ENCODE assay signal across 33 cellular contexts in genomic region chr20:2794202-2794748, GRCh38. TPM values are rescaled to one million over a fixed set of nuclear protein-coding genes. Genes with fewer than 3 reads are reported as not detected.
"Had no signal": no experiment of that assay in that cellular context is flagged by ENCODE, and none has a peak within 500 bp of the region (broad histone marks: within the 10 kb centered on the region; RNA-seq: fewer than 3 reads in every experiment).

No MANE protein-coding gene starts in this region.

- ATAC-seq: activated CD8-positive, alpha-beta T cell treated with anti-CD3 and anti-CD28 coated beads for 36 hours; activated naive CD4-positive, alpha-beta T cell treated with anti-CD3 and anti-CD28 coated beads, Interleukin-2, amount 50 U/mL, for 72 hours; activated T-cell treated with anti-CD3 and anti-CD28 coated beads, Interleukin-2, amount 50 U/mL, for 72 hours; activated T-helper 17 cell treated with anti-CD3 and anti-CD28 coated beads, Interleukin-2, amount 50 U/mL, for 72 hours; PC-3 had no signal

- DNase-seq: activated CD4-positive, alpha-beta T cell treated with anti-CD3 and anti-CD28 coated beads, Interleukin-2, amount 10 ng/mL, durations not matched to agents 24 days and 14 days; activated CD4-positive, alpha-beta T cell treated with anti-CD3 and anti-CD28 coated beads, Interleukin-2, amount 50 U/mL, for 4 hours; activated CD8-positive, alpha-beta T cell treated with anti-CD3 and anti-CD28 coated beads for 36 hours; activated effector memory CD4-positive, alpha-beta T cell treated with anti-CD3 and anti-CD28 coated beads, Interleukin-2, amount 50 U/mL, for 16 hours; activated naive CD4-positive, alpha-beta T cell; activated T-cell treated with anti-CD3 and anti-CD28 coated beads, Interleukin-2, amount 50 U/mL, for 1 hour; activated T-cell treated with anti-CD3 and anti-CD28 coated beads, Interleukin-2, amount 50 U/mL, for 72 hours; anterior cingulate cortex; caudate nucleus; cerebellar nuclear complex; NCI-H1105; NCI-H1417 treated with DMSO at 0.1 percent for 48 hours; NCI-H1694 treated with DMSO at 0.1 percent for 48 hours; NCI-H2107; NCI-H2171; NCI-H510A; NCI-H748 treated with DMSO at 0.1 percent for 48 hours; NK-92 treated with Interleukin-12 subunit alpha and Interleukin-12 subunit beta, amount 100 ng/mL, for 24 hours; PC-3; Peyer's patch; RPMI8226; SHP77 treated with DMSO at 0.1 percent for 48 hours; SK-N-SH had no signal

- H3K27ac Mint-ChIP-seq: activated CD4-positive, alpha-beta T cell treated with anti-CD3 and anti-CD28 coated beads, Interleukin-2, amount 10 ng/mL, durations not matched to agents 24 days and 14 days; activated CD8-positive, alpha-beta T cell treated with anti-CD3 and anti-CD28 coated beads for 36 hours; activated naive CD4-positive, alpha-beta T cell treated with anti-CD3 and anti-CD28 coated beads, Interleukin-2, amount 50 U/mL, for 72 hours; activated T-cell treated with anti-CD3 and anti-CD28 coated beads, Interleukin-2, amount 50 U/mL, for 72 hours; activated T-helper 17 cell treated with anti-CD3 and anti-CD28 coated beads, Interleukin-2, amount 50 U/mL, for 72 hours; brain; T-helper 1 cell treated with Interleukin-12 subunit alpha and Interleukin-12 subunit beta and Interleukin-4 antibody, amounts not matched to agents 30 μg/mL and 1 μg/mL, for 36 hours; T-helper 2 cell treated with Interferon-gamma antibody and Interleukin-4, amounts not matched to agents 5 μg/mL and 100 μg/mL, for 36 hours had no signal

- H3K4me1 ChIP-seq: Peyer's patch, SJSA1 had no signal

- H3K36me3 ChIP-seq: Peyer's patch, SJSA1 had no signal

- FAIRE-seq: bronchial epithelial cell, TTC549 had no signal

- H3K9me3 Mint-ChIP-seq: activated CD4-positive, alpha-beta T cell treated with anti-CD3 and anti-CD28 coated beads, Interleukin-2, amount 10 ng/mL, durations not matched to agents 24 days and 14 days; activated CD8-positive, alpha-beta T cell treated with anti-CD3 and anti-CD28 coated beads for 36 hours; activated naive CD4-positive, alpha-beta T cell treated with anti-CD3 and anti-CD28 coated beads, Interleukin-2, amount 50 U/mL, for 72 hours; activated T-cell treated with anti-CD3 and anti-CD28 coated beads, Interleukin-2, amount 50 U/mL, for 72 hours; activated T-helper 17 cell treated with anti-CD3 and anti-CD28 coated beads, Interleukin-2, amount 50 U/mL, for 72 hours; T-helper 1 cell treated with Interleukin-12 subunit alpha and Interleukin-12 subunit beta and Interleukin-4 antibody, amounts not matched to agents 30 μg/mL and 1 μg/mL, for 36 hours; T-helper 2 cell treated with Interferon-gamma antibody and Interleukin-4, amounts not matched to agents 5 μg/mL and 100 μg/mL, for 36 hours had no signal

- H3K9me3 ChIP-seq: Peyer's patch, SJSA1, SK-N-SH had no signal

- H3K4me3 ChIP-seq: Peyer's patch, SJSA1 had no signal

- H3K27ac ChIP-seq: Peyer's patch, SJSA1 had no signal

- H3K9ac ChIP-seq: SK-N-SH had no signal

- H3K4me3 Mint-ChIP-seq: activated CD4-positive, alpha-beta T cell treated with anti-CD3 and anti-CD28 coated beads, Interleukin-2, amount 10 ng/mL, durations not matched to agents 24 days and 14 days; activated CD8-positive, alpha-beta T cell treated with anti-CD3 and anti-CD28 coated beads for 36 hours; activated T-cell treated with anti-CD3 and anti-CD28 coated beads, Interleukin-2, amount 50 U/mL, for 72 hours; activated T-helper 17 cell treated with anti-CD3 and anti-CD28 coated beads, Interleukin-2, amount 50 U/mL, for 72 hours; brain; T-helper 1 cell treated with Interleukin-12 subunit alpha and Interleukin-12 subunit beta and Interleukin-4 antibody, amounts not matched to agents 30 μg/mL and 1 μg/mL, for 36 hours; T-helper 2 cell treated with Interferon-gamma antibody and Interleukin-4, amounts not matched to agents 5 μg/mL and 100 μg/mL, for 36 hours had no signal

- H3K27me3 Mint-ChIP-seq: brain had no signal

- H3K27me3 ChIP-seq: Peyer's patch had no signal

- H3K4me2 ChIP-seq: SK-N-SH had no signal

RNA-seq across cellular contexts. Expression of gene CPXM1, which starts 6.2 kb away (rescaled TPM):
- total RNA-seq: bronchial epithelial cell, MCF 10A, PC-3 had no signal

RNA-seq across cellular contexts. Expression of gene C20orf141, which starts 20.5 kb away (rescaled TPM):
- total RNA-seq: activated CD4-positive, alpha-beta T cell treated with anti-CD3 and anti-CD28 coated beads, Interleukin-2, amount 10 ng/mL, durations not matched to agents 24 days and 14 days; activated CD8-positive, alpha-beta memory T cell treated with anti-CD3 and anti-CD28 coated beads for 36 hours; activated CD8-positive, alpha-beta T cell treated with anti-CD3 and anti-CD28 coated beads for 36 hours; activated naive CD4-positive, alpha-beta T cell treated with anti-CD3 and anti-CD28 coated beads, Interleukin-2, amount 50 U/mL, for 72 hours; activated T-cell treated with anti-CD3 and anti-CD28 coated beads, Interleukin-2, amount 50 U/mL, for 72 hours; activated T-helper 17 cell treated with anti-CD3 and anti-CD28 coated beads, Interleukin-2, amount 50 U/mL, for 72 hours; bronchial epithelial cell; MCF 10A; PC-3; Peyer's patch; SJSA1 had no signal

RNA-seq across cellular contexts. Expression of gene TMEM239, which starts 21.9 kb away (rescaled TPM):
- total RNA-seq: activated CD4-positive, alpha-beta T cell treated with anti-CD3 and anti-CD28 coated beads, Interleukin-2, amount 10 ng/mL, durations not matched to agents 24 days and 14 days; activated CD8-positive, alpha-beta memory T cell treated with anti-CD3 and anti-CD28 coated beads for 36 hours; activated CD8-positive, alpha-beta T cell treated with anti-CD3 and anti-CD28 coated beads for 36 hours; activated naive CD4-positive, alpha-beta T cell treated with anti-CD3 and anti-CD28 coated beads, Interleukin-2, amount 50 U/mL, for 72 hours; activated T-cell treated with anti-CD3 and anti-CD28 coated beads, Interleukin-2, amount 50 U/mL, for 72 hours; activated T-helper 17 cell treated with anti-CD3 and anti-CD28 coated beads, Interleukin-2, amount 50 U/mL, for 72 hours; bronchial epithelial cell; MCF 10A; Peyer's patch; SJSA1 had no signal
